ENCODE assay signal across 24 cellular contexts in the genomic region with DNA sequence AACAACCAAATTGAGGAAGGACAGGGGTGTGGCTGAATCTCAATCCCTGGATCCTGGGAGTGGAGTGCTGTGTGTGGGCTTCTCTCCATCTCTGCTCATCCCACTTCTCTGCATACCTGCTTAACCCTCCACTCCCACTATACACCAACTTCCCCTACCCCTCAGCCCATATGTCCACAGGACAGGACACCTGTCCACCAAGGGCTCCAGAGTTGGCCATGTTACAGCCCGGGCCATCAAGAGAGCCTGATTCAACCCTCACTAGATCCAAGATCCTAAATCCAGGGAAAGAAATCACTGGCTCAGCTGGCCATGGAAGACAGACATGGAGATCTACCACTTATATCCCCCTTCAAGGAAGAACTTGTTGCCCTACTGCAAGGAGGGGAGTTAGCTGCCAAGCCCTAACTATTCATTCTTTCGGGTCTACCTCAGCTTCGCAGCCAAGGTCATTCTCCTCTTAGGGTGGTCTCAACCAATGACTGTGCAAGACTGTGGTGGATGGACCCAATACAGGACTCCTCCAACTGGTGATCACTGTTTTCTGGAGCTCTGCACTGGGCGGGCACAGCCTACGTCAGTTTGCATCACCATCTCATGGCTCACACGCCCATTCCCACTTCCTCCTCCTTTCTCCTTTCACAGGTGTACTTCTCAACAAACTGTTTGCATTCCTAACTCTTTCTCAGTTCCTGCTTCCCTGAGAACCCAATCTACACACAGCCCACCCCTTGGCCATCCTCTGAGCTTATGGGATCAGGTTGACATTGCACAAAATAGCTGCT. TPM values are rescaled to one million over a fixed set of nuclear protein-coding genes. Genes with fewer than 3 reads are reported as not detected.
DNase-seq lines count a peak whose midpoint lies in the region; ATAC-seq and TF ChIP-seq lines count a peak whose summit lies in the region.
"Had no signal": no experiment of that assay in that cellular context is flagged by ENCODE, and none has a peak within 500 bp of the region (broad histone marks: within the 10 kb centered on the region; RNA-seq: fewer than 3 reads in every experiment).

No MANE protein-coding gene starts in this region.

- H3K27ac ChIP-seq in BLaER1 treated with 17β-estradiol and CSF1 and Interleukin-3, amounts not matched to agents 10 nM and 100 nM = no peak overlapping the region
- H3K27ac ChIP-seq in DOHH2 (ENCODE audit: low read depth, low read length) = no peak overlapping the region
- no peak overlapping the region for H3K27ac ChIP-seq in neural progenitor cell

- in situ Hi-C loops in HAP-1 (cut with MboI; ENCODE audit: low sequenced_read_pairs) = no loop called here

- H3K9ac ChIP-seq in BLaER1 treated with 17β-estradiol and CSF1 and Interleukin-3, amounts not matched to agents 10 nM and 100 nM = no peak overlapping the region
- no peak overlapping the region for H3K9ac ChIP-seq in neural progenitor cell
- H3K9ac ChIP-seq: SK-N-SH had no signal

- H3K36me3 Mint-ChIP-seq in neural progenitor cell = no peaks in the 10 kb centered on the region
- H3K36me3 Mint-ChIP-seq: CD14-positive monocyte had no signal

- peaks cover 2% of the 10 kb centered on the region for H3K4me1 Mint-ChIP-seq in neural progenitor cell

- no peak overlapping the region for H2AFZ ChIP-seq in neural progenitor cell (replicated peaks)
- H2AFZ ChIP-seq: GM23338 had no signal

- no peaks in the 10 kb centered on the region for H3K9me2 ChIP-seq in DOHH2 (replicated peaks; ENCODE audit: control insufficient read depth, low read length)
- H3K9me2 ChIP-seq: SK-N-SH had no signal

- H3K4me2 ChIP-seq in BLaER1 treated with 17β-estradiol and CSF1 and Interleukin-3, amounts not matched to agents 10 nM and 100 nM = peak overlapping the region in 8 of 11 experiments; percentile 1 to 56 (median 24); a peak in 10 of 22 replicates
- H3K4me2 ChIP-seq in DOHH2 (ENCODE audit: low read length) (peak overlapping the region; percentile 40; the same call in 1 of the 2 replicates), neural progenitor cell (no peak overlapping the region)
- H3K4me2 ChIP-seq: GM23338, SK-N-SH had no signal

- no peak for TF ChIP-seq CTCF in DOHH2 (IDR thresholded peaks at IDR 0.05; ENCODE audit: low read depth, low read length, poor library complexity, severe bottlenecking)
- TF ChIP-seq CTCF in epithelial cell of esophagus (IDR thresholded peaks at IDR 0.05; ENCODE audit: insufficient read depth, low read depth, low read length, missing control alignments) = no peak
- TF ChIP-seq CTCF in neural progenitor cell (IDR thresholded peaks at IDR 0.05) = no peak

- peaks cover 0 to 9% (median 0%) of the 10 kb centered on the region in 11 experiments; a peak in 5 of 22 replicates for H3K9me3 ChIP-seq in BLaER1 treated with 17β-estradiol and CSF1 and Interleukin-3, amounts not matched to agents 10 nM and 100 nM (replicated peaks in 1 of 11)
- H3K9me3 ChIP-seq in DOHH2 (ENCODE audit: control insufficient read depth, insufficient read depth, low read length) (no peaks in the 10 kb centered on the region), neural progenitor cell (ENCODE audit: low read depth) (no peaks in the 10 kb centered on the region), HAP-1 (no peaks in the 10 kb centered on the region)
- H3K9me3 ChIP-seq: SK-N-SH had no signal

- H3K4me3 ChIP-seq in BLaER1 treated with 17β-estradiol and CSF1 and Interleukin-3, amounts not matched to agents 10 nM and 100 nM = no peak overlapping the region
- no peak overlapping the region for H3K4me3 ChIP-seq in DOHH2 (ENCODE audit: low read length)
- no peak overlapping the region for H3K4me3 ChIP-seq in epithelial cell of esophagus (ENCODE audit: low read length)
- H3K4me3 ChIP-seq in neural progenitor cell = no peak overlapping the region
- H3K4me3 ChIP-seq in HAP-1 = no peak overlapping the region
- H3K4me3 ChIP-seq: GM23338 had no signal

- no peaks in the 10 kb centered on the region for H3K36me3 ChIP-seq in BLaER1 treated with 17β-estradiol and CSF1 and Interleukin-3, amounts not matched to agents 10 nM and 100 nM
- H3K36me3 ChIP-seq in DOHH2 (ENCODE audit: control insufficient read depth, low read length) (no peaks in the 10 kb centered on the region), neural progenitor cell (no peaks in the 10 kb centered on the region), HAP-1 (replicated peaks) (no peaks in the 10 kb centered on the region)

- H3K27me3 ChIP-seq in BLaER1 treated with 17β-estradiol and CSF1 and Interleukin-3, amounts not matched to agents 10 nM and 100 nM = no peaks in the 10 kb centered on the region
- no peaks in the 10 kb centered on the region for H3K27me3 ChIP-seq in DOHH2 (ENCODE audit: control insufficient read depth, low read length)
- H3K27me3 ChIP-seq in neural progenitor cell = peaks cover 7% of the 10 kb centered on the region
- peaks cover 10% of the 10 kb centered on the region for H3K27me3 ChIP-seq in HAP-1 (ENCODE audit: low read depth)

- H3K4me1 ChIP-seq in BLaER1 treated with 17β-estradiol and CSF1 and Interleukin-3, amounts not matched to agents 10 nM and 100 nM = peaks cover 19 to 45% (median 37%) of the 10 kb centered on the region in 10 experiments
- peaks cover 50% of the 10 kb centered on the region for H3K4me1 ChIP-seq in DOHH2 (ENCODE audit: control insufficient read depth, low read length)
- H3K4me1 ChIP-seq in neural progenitor cell = no peaks in the 10 kb centered on the region
- H3K4me1 ChIP-seq in HAP-1 = no peaks in the 10 kb centered on the region

- no peaks in the 10 kb centered on the region for H4K20me1 ChIP-seq in BLaER1 treated with 17β-estradiol and CSF1 and Interleukin-3, amounts not matched to agents 10 nM and 100 nM
- H4K20me1 ChIP-seq in DOHH2 (ENCODE audit: control insufficient read depth, insufficient read depth, low read depth, low read length) (no peaks in the 10 kb centered on the region), neural progenitor cell (ENCODE audit: low read depth) (no peaks in the 10 kb centered on the region)

- H3K79me2 ChIP-seq in DOHH2 (ENCODE audit: control insufficient read depth, low read length) (no peaks in the 10 kb centered on the region), neural progenitor cell (ENCODE audit: low read depth) (no peaks in the 10 kb centered on the region)

- no peak overlapping the region for H3K4me3 Mint-ChIP-seq in neural progenitor cell
- H3K4me3 Mint-ChIP-seq: GM23338, H9, HFFc6 had no signal

- H3K9me3 Mint-ChIP-seq in neural progenitor cell = peaks cover 3% of the 10 kb centered on the region
- H3K9me3 Mint-ChIP-seq: GM23338, H9, HFFc6 had no signal

- peak overlapping the region; percentile 11 for H3K27ac Mint-ChIP-seq in neural progenitor cell
- H3K27ac Mint-ChIP-seq: CD14-positive monocyte, GM23338, HFFc6 had no signal

- DNase-seq in epithelial cell of esophagus (ENCODE audit: low read depth) = peak; percentile 47
- DNase-seq in neural progenitor cell (ENCODE audit: low spot score) = no peak
- no peak for DNase-seq in NK-92 treated with Interleukin-12 subunit alpha and Interleukin-12 subunit beta, amount 100 ng/mL, for 24 hours (lab: John Stamatoyannopoulos, UW)
- DNase-seq in HAP-1 (ENCODE audit: low spot score in 2 of 2) = no peak
- DNase-seq: Calu3, DMS79 treated with DMSO at 0.1 percent for 48 hours, H9, HFFc6, IMR-90, KG1, MM.1S, NCI-H1417 treated with DMSO at 0.1 percent for 48 hours, NCI-H1694 treated with DMSO at 0.1 percent for 48 hours, NCI-H2081, NCI-H2227 treated with DMSO at 0.1 percent for 48 hours, NCI-H526 treated with DMSO at 0.1 percent for 48 hours, SK-N-SH, SW 1271 had no signal

- H3K27me3 Mint-ChIP-seq in neural progenitor cell (ENCODE audit: insufficient read depth, low read depth) = peaks cover 8% of the 10 kb centered on the region

- ATAC-seq in GM21515 (IDR thresholded peaks at IDR 0.05; ENCODE audit: unreplicated experiment) = no peak
- ATAC-seq: GM23338, Panc1 had no signal

- H3F3A ChIP-seq in DOHH2 (ENCODE audit: control insufficient read depth, insufficient read depth) (peaks cover 12% of the 10 kb centered on the region), neural progenitor cell (ENCODE audit: low read depth) (no peaks in the 10 kb centered on the region)

RNA-seq across cellular contexts. Expression of a gene that starts 53.7 kb away (rescaled TPM):
- total RNA-seq in neural progenitor cell (ENCODE audit: low replicate concordance) = 9.3 and 10.0 TPM in 2 replicates
